Comparison of ENCODE assay signal across 29 cellular contexts in the genomic region with DNA sequence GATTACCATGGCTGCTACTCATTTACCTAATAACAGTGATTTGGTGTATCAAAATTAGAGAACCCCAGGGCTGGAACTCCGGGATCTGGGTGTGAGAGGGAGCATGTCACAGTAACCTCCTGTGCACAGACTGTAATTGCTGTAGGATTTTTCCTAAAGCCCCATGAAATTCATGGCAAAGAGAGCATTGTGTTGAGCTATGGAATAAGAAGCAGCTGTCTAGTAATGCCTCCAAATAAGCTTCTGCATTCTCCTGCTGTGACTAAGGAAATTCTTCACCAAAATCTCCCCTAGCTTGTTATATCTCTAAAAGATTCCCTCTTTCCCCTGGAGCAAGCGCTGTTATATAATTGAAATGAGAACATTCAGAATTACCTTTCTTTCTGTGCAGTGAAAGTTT.
"Had no signal": no experiment of that assay in that cellular context is flagged by ENCODE, and none has a peak within 500 bp of the region (broad histone marks: within the 10 kb centered on the region; RNA-seq: fewer than 3 reads in every experiment).

No MANE protein-coding gene starts in this region.

- H3K36me3 Mint-ChIP-seq: activated CD8-positive, alpha-beta memory T cell treated with anti-CD3 and anti-CD28 coated beads, Interleukin-2, amount 10 ng/mL, durations not matched to agents 7 days and 5 days; T-cell had no signal

- ATAC-seq: activated CD8-positive, alpha-beta memory T cell treated with anti-CD3 and anti-CD28 coated beads, Interleukin-2, amount 10 ng/mL, durations not matched to agents 7 days and 5 days; activated naive CD4-positive, alpha-beta T cell treated with anti-CD3 and anti-CD28 coated beads, Interleukin-2, amount 50 U/mL, for 72 hours; activated naive CD8-positive, alpha-beta T cell treated with anti-CD3 and anti-CD28 coated beads, Interleukin-2, amount 50 U/mL, for 24 hours; T-cell had no signal

- H3K27me3 Mint-ChIP-seq: activated B cell treated with CpG ODN at 0.5 μM for 24 hours had no signal

- H3K9me3 ChIP-seq: Peyer's patch had no signal

- H3K27me3 ChIP-seq: brain microvascular endothelial cell, cardiac muscle cell, Peyer's patch had no signal

- DNase-seq: activated B cell treated with CpG ODN at 0.5 μM for 24 hours; activated CD4-positive, alpha-beta T cell treated with anti-CD3 and anti-CD28 coated beads for 1 hour; activated CD4-positive, alpha-beta T cell treated with anti-CD3 and anti-CD28 coated beads, Interleukin-2, amount 10 ng/mL, durations not matched to agents 24 days and 14 days; activated CD4-positive, alpha-beta T cell treated with anti-CD3 and anti-CD28 coated beads, Interleukin-2, amount 50 U/mL, for 48 hours; activated CD8-positive, alpha-beta memory T cell treated with anti-CD3 and anti-CD28 coated beads, Interleukin-2, amount 10 ng/mL, durations not matched to agents 7 days and 5 days; activated effector memory CD4-positive, alpha-beta T cell treated with Interleukin-2 at 50 U/mL for 16 hours; activated naive CD4-positive, alpha-beta T cell; activated naive CD8-positive, alpha-beta T cell treated with anti-CD3 and anti-CD28 coated beads, Interleukin-2, amount 50 U/mL, for 24 hours; activated T-cell treated with anti-CD3 and anti-CD28 coated beads, Interleukin-2, amount 50 U/mL, for 24 hours; amygdala; brain microvascular endothelial cell; KG1; NCI-H1092 treated with DMSO at 0.1 percent for 48 hours; NCI-H1436; NCI-H187; NCI-H2081; NCI-H510A treated with DMSO at 0.1 percent for 48 hours; NCI-H69; NK-92 treated with Interleukin-12 subunit alpha and Interleukin-12 subunit beta, amount 100 ng/mL, for 24 hours; Peyer's patch; SHP77; T-cell; T-helper 2 cell; T1000 had no signal

- FAIRE-seq: TTC549 had no signal

- H3K27ac Mint-ChIP-seq: activated B cell treated with CpG ODN at 0.5 μM for 24 hours; activated CD4-positive, alpha-beta T cell treated with anti-CD3 and anti-CD28 coated beads, Interleukin-2, amount 10 ng/mL, durations not matched to agents 24 days and 14 days; activated CD8-positive, alpha-beta memory T cell treated with anti-CD3 and anti-CD28 coated beads, Interleukin-2, amount 10 ng/mL, durations not matched to agents 7 days and 5 days; activated naive CD4-positive, alpha-beta T cell treated with anti-CD3 and anti-CD28 coated beads, Interleukin-2, amount 50 U/mL, for 72 hours; activated naive CD8-positive, alpha-beta T cell treated with anti-CD3 and anti-CD28 coated beads, Interleukin-2, amount 50 U/mL, for 24 hours; activated T-cell treated with anti-CD3 and anti-CD28 coated beads, Interleukin-2, amount 50 U/mL, for 24 hours; activated T-helper 1 cell treated with anti-CD3 and anti-CD28 coated beads, Interleukin-12 subunit alpha, Interleukin-12 subunit beta, Interleukin-2, Interleukin-4 antibody, amounts not matched to agents 30 ng/mL and 10 ng/mL and 1 ng/mL, durations not matched to agents 14 hours and 24 hours and 36 hours; T-cell had no signal

- H3K4me3 ChIP-seq: cardiac muscle cell, Peyer's patch had no signal

- H3K4me3 Mint-ChIP-seq: activated B cell treated with CpG ODN at 0.5 μM for 24 hours; activated CD4-positive, alpha-beta T cell treated with anti-CD3 and anti-CD28 coated beads, Interleukin-2, amount 10 ng/mL, durations not matched to agents 24 days and 14 days; activated CD8-positive, alpha-beta memory T cell treated with anti-CD3 and anti-CD28 coated beads, Interleukin-2, amount 10 ng/mL, durations not matched to agents 7 days and 5 days; activated naive CD8-positive, alpha-beta T cell treated with anti-CD3 and anti-CD28 coated beads, Interleukin-2, amount 50 U/mL, for 24 hours; activated T-cell treated with anti-CD3 and anti-CD28 coated beads, Interleukin-2, amount 50 U/mL, for 24 hours; activated T-helper 1 cell treated with anti-CD3 and anti-CD28 coated beads, Interleukin-12 subunit alpha, Interleukin-12 subunit beta, Interleukin-2, Interleukin-4 antibody, amounts not matched to agents 30 ng/mL and 10 ng/mL and 1 ng/mL, durations not matched to agents 14 hours and 24 hours and 36 hours; T-cell had no signal

- H3K36me3 ChIP-seq: brain microvascular endothelial cell, cardiac muscle cell, Peyer's patch had no signal

- H3K4me1 Mint-ChIP-seq: activated B cell treated with CpG ODN at 0.5 μM for 24 hours; activated CD4-positive, alpha-beta T cell treated with anti-CD3 and anti-CD28 coated beads, Interleukin-2, amount 10 ng/mL, durations not matched to agents 24 days and 14 days; activated CD8-positive, alpha-beta memory T cell treated with anti-CD3 and anti-CD28 coated beads, Interleukin-2, amount 10 ng/mL, durations not matched to agents 7 days and 5 days; activated naive CD8-positive, alpha-beta T cell treated with anti-CD3 and anti-CD28 coated beads, Interleukin-2, amount 50 U/mL, for 24 hours; T-cell had no signal

- H3K4me1 ChIP-seq: Peyer's patch had no signal

- H3K27ac ChIP-seq: brain microvascular endothelial cell, cardiac muscle cell, Peyer's patch, RWPE1 had no signal
